ENCODE assay signal across 1 cellular context in genomic region chr3:119600732-119601131, GRCh38.
A peak's percentile ranks its signal among the peaks of the same experiment; 100 is the strongest.
TF ChIP-seq lines count a peak whose summit lies in the region.

No MANE protein-coding gene starts in this region.

TF ChIP-seq in GM12878, 131 proteins besides CTCF, POLR2A, EP300 and RAD21 (continued from another document and continues in another):
- no peak for TF ChIP-seq USF2 (IDR thresholded peaks at IDR 0.05; ENCODE audit: borderline replicate concordance, low read depth, low read length)
- no peak for TF ChIP-seq BCL3 (IDR thresholded peaks at IDR 0.05; ENCODE audit: borderline replicate concordance, insufficient read depth, low read depth, low read length, poor library complexity, severe bottlenecking)
- no peak for TF ChIP-seq CEBPZ (IDR thresholded peaks at IDR 0.05; ENCODE audit: low read depth, low read length)
- TF ChIP-seq ZNF687 (IDR thresholded peaks at IDR 0.05): peak; percentile 85
- peak; percentile 55; the same call in 1 of the 2 replicates for TF ChIP-seq LARP7 (IDR thresholded peaks at IDR 0.05)
- TF ChIP-seq KAT2A (conservative IDR thresholded peaks at IDR 0.05; ENCODE audit: control insufficient read depth, low read depth, low read length): no peak
- TF ChIP-seq BCLAF1 (IDR thresholded peaks at IDR 0.05): no peak
- TF ChIP-seq SREBF1 (IDR thresholded peaks at IDR 0.05; ENCODE audit: low read length): no peak
- 0 out of 2 replicates have a peak, but pooled peaks have one; percentile 66 for TF ChIP-seq CBX5 (IDR thresholded peaks at IDR 0.05; ENCODE audit: low read depth)
- peak; percentile 63 to 67; a peak in 3 of 4 replicates for TF ChIP-seq IKZF2 (IDR thresholded peaks at IDR 0.05)
- TF ChIP-seq BCL11A (IDR thresholded peaks at IDR 0.05; ENCODE audit: low read depth, low read length): no peak
- TF ChIP-seq RELA (IDR thresholded peaks at IDR 0.05; ENCODE audit: borderline replicate concordance, partially characterized antibody): peak; percentile 80
- TF ChIP-seq TBL1XR1 (IDR thresholded peaks at IDR 0.05; ENCODE audit: low read depth, low read length): 0 out of 2 replicates have a peak, but pooled peaks have one; percentile 57
- no peak for TF ChIP-seq FOXK2 (IDR thresholded peaks at IDR 0.05)
- TF ChIP-seq HDAC2 (IDR thresholded peaks at IDR 0.05): no peak
- no peak for TF ChIP-seq IRF3 (IDR thresholded peaks at IDR 0.05)
- 0 out of 2 replicates have a peak, but pooled peaks have one; percentile 14 for TF ChIP-seq RAD51 (IDR thresholded peaks at IDR 0.05)
- TF ChIP-seq MTA2 (IDR thresholded peaks at IDR 0.05; ENCODE audit: low read depth): peak; percentile 49; the same call in 1 of the 2 replicates
- TF ChIP-seq CBFB (IDR thresholded peaks at IDR 0.05; ENCODE audit: low read depth): no peak; the same call in 1 of the 2 replicates
- peak; percentile 80; the same call in 1 of the 2 replicates for TF ChIP-seq GATAD2B (conservative IDR thresholded peaks at IDR 0.05; ENCODE audit: low read depth)
- no peak for TF ChIP-seq GABPA (IDR thresholded peaks at IDR 0.05; ENCODE audit: low read depth)
- no peak for TF ChIP-seq ETV6 (conservative IDR thresholded peaks at IDR 0.05 in 1 of 2, IDR thresholded peaks at IDR 0.05 in 1 of 2; ENCODE audit: borderline replicate concordance in 1 of 2, low read depth in 1 of 2)
- TF ChIP-seq MTA3 (IDR thresholded peaks at IDR 0.05; ENCODE audit: borderline replicate concordance, low read length): no peak
- TF ChIP-seq REST (IDR thresholded peaks at IDR 0.05; ENCODE audit: low read depth, low read length): no peak
- TF ChIP-seq NRF1 (conservative IDR thresholded peaks at IDR 0.05; ENCODE audit: low read depth, low read length): no peak
- TF ChIP-seq SMAD5 (IDR thresholded peaks at IDR 0.05; ENCODE audit: low read depth): no peak
- TF ChIP-seq YY1 (IDR thresholded peaks at IDR 0.05; ENCODE audit: low read depth, low read length): no peak
- TF ChIP-seq ZNF274 (IDR thresholded peaks at IDR 0.05; ENCODE audit: insufficient read depth, insufficient read length): no peak
- no peak for TF ChIP-seq E2F4 (IDR thresholded peaks at IDR 0.05; ENCODE audit: low read depth, low read length)
- TF ChIP-seq BACH1 (IDR thresholded peaks at IDR 0.05; ENCODE audit: borderline replicate concordance): peak; percentile 66
- no peak for TF ChIP-seq NR2C2 (IDR thresholded peaks at IDR 0.05; ENCODE audit: borderline replicate concordance, control insufficient read depth, insufficient read length, low read depth)
- peak; percentile 44; the same call in 1 of the 2 replicates for TF ChIP-seq RUNX3 (IDR thresholded peaks at IDR 0.05; ENCODE audit: low read length)
- TF ChIP-seq NKRF (conservative IDR thresholded peaks at IDR 0.05): peak; percentile 52; the same call in 1 of the 2 replicates
- TF ChIP-seq NBN (IDR thresholded peaks at IDR 0.05): peak; percentile 81; the same call in 1 of the 2 replicates
- peak; percentile 82 for TF ChIP-seq MAX (IDR thresholded peaks at IDR 0.05; ENCODE audit: low read depth, low read length)
- TF ChIP-seq CHD2 (IDR thresholded peaks at IDR 0.05; ENCODE audit: borderline replicate concordance, low read depth, low read length): peak; percentile 65; the same call in 1 of the 2 replicates
- TF ChIP-seq STAT1 (conservative IDR thresholded peaks at IDR 0.05): no peak
- TF ChIP-seq ZNF384 (IDR thresholded peaks at IDR 0.05; ENCODE audit: borderline replicate concordance, low read depth, low read length): no peak
